In the genomic region with DNA sequence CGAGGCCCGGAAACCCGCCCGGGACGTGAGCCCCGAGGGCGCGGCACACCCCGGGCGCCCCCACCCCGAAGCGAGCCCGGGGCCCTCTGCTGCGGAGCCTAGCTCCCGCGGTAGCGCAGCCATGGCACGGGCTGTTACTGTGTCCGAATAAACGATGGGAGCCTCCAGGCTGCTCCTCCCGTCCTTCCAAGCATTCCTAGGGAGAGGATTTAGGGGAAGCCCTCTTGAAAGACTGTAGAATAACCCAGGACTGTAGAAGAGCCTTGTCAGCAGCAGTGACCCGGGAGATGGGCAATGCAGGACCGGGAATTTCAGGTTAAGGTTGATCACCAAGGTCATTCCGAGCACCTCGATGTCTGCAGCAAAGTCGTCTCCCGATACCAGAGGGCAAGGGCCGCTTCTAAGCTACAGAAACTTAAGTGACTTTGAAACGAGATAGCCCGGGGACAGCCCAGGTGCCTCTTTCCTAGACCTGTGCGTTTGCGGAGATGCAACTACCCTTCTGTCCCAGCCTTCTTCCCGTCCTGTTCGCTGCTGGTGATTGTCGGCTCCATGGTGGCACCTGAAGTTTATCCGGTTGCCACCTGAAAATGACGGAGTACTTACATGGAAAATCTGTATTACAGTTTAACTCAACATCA, we compare ENCODE assay signal across 8 cellular contexts. TPM values are rescaled to one million over a fixed set of nuclear protein-coding genes. Genes with fewer than 3 reads are reported as not detected.
DNase-seq lines count a peak whose midpoint lies in the region; ATAC-seq and TF ChIP-seq lines count a peak whose summit lies in the region.

No MANE protein-coding gene starts in this region.

- TF ChIP-seq CTCF in GM12864 (IDR thresholded peaks at IDR 0.05; ENCODE audit: low read depth, low read length, missing control alignments) (no peak), WI38 (IDR thresholded peaks at IDR 0.05; ENCODE audit: low read depth, low read length) (no peak), upper lobe of left lung (IDR thresholded peaks at IDR 0.05) (no peak)

- 2 to 5% methylated on average over 16 to 34 of the region's 37 CpGs for WGBS in upper lobe of left lung, 2 donors

- POLR2A ChIA-PET in naive thymus-derived CD4-positive, alpha-beta T cell (lab: Charles Lee), result interaction anchor here (0.7 to 1.4 kb wide), 2 partner anchors 149 to 198 kb away, joined by 3 to 7 read pairs; partner anchors contain the start of gene ATOSA

- DNase-seq in GM12864 (ENCODE audit: low read depth) (no peak), upper lobe of left lung (no peak), DMS153 treated with DMSO at 0.1 percent for 48 hours (lab: John Stamatoyannopoulos, UW; ENCODE audit: unreplicated experiment) (no peak)
- DNase-seq in effector CD4-positive, alpha-beta T cell, result peak; percentile 3
- DNase-seq in naive thymus-derived CD4-positive, alpha-beta T cell, result peak in 3 of 9 donors; percentile 12 to 77 (median 30)

- H3K9me3 Mint-ChIP-seq in naive thymus-derived CD4-positive, alpha-beta T cell, result no peaks in the 10 kb centered on the region

- peaks cover 22 to 37% (median 25%) of the 10 kb centered on the region in 7 donors for H3K4me1 Mint-ChIP-seq in naive thymus-derived CD4-positive, alpha-beta T cell

- H3K4me1 ChIP-seq in naive thymus-derived CD4-positive, alpha-beta T cell (ENCODE audit: control insufficient read depth in 2 of 2, insufficient read depth in 2 of 2, low read length in 2 of 2), result peaks cover 11 to 12% of the 10 kb centered on the region in 2 donors
- H3K4me1 ChIP-seq in upper lobe of left lung, result peaks cover 0 to 24% (median 11%) of the 10 kb centered on the region in 4 donors

- TF ChIP-seq POLR2A in upper lobe of left lung (IDR thresholded peaks at IDR 0.05), result no peak

- H3K36me3 Mint-ChIP-seq in naive thymus-derived CD4-positive, alpha-beta T cell, result peaks cover 0 to 9% (median 0%) of the 10 kb centered on the region in 5 donors

- H3K27me3 ChIP-seq in naive thymus-derived CD4-positive, alpha-beta T cell (ENCODE audit: control insufficient read depth in 2 of 2, insufficient read depth in 2 of 2, low read length in 2 of 2), result no peaks in the 10 kb centered on the region
- no peaks in the 10 kb centered on the region for H3K27me3 ChIP-seq in upper lobe of left lung

- no peaks in the 10 kb centered on the region for H3K36me3 ChIP-seq in naive thymus-derived CD4-positive, alpha-beta T cell (ENCODE audit: control insufficient read depth in 2 of 3, insufficient read depth in 3 of 3, low read length in 3 of 3)
- H3K36me3 ChIP-seq in upper lobe of left lung, result no peaks in the 10 kb centered on the region

- peak overlapping the region; percentile 67 for H3K27ac ChIP-seq in naive thymus-derived CD4-positive, alpha-beta T cell (ENCODE audit: low read depth, low read length)
- H3K27ac ChIP-seq in upper lobe of left lung, result peak overlapping the region; percentile 62 to 92 (median 74)

- H3K4me3 ChIP-seq in GM12864 (ENCODE audit: low read depth, low read length) (peak overlapping the region; percentile 77), WI38 (ENCODE audit: low read depth, low read length) (peak overlapping the region; percentile 74), upper lobe of left lung (peak overlapping the region; percentile 27 to 81 (median 80))
- H3K4me3 ChIP-seq in naive thymus-derived CD4-positive, alpha-beta T cell (ENCODE audit: low read length), result peak overlapping the region; percentile 60

- peak overlapping the region; percentile 72 to 94 (median 89) for H3K4me3 Mint-ChIP-seq in naive thymus-derived CD4-positive, alpha-beta T cell

- intact Hi-C loops in naive thymus-derived CD4-positive, alpha-beta T cell (cut with micrococcal nuclease), result loop anchor here (1.0 to 5.0 kb wide), 14 partner anchors 40 to 702 kb away; partner anchors contain the start of genes ARPP19 (in 1 of the 2), ATOSA (in 1 of the 2) and TMOD3 (in 1 of the 2)

- H3K27me3 Mint-ChIP-seq in naive thymus-derived CD4-positive, alpha-beta T cell, result peaks cover 0 to 26% (median 0%) of the 10 kb centered on the region in 5 donors

- peak overlapping the region; percentile 38 to 87 (median 74) for H3K27ac Mint-ChIP-seq in naive thymus-derived CD4-positive, alpha-beta T cell

- no peaks in the 10 kb centered on the region for H3K9me3 ChIP-seq in naive thymus-derived CD4-positive, alpha-beta T cell (ENCODE audit: control insufficient read depth in 2 of 3, low read length in 3 of 3)
- no peaks in the 10 kb centered on the region for H3K9me3 ChIP-seq in upper lobe of left lung

- CTCF ChIA-PET in naive thymus-derived CD4-positive, alpha-beta T cell (lab: Charles Lee), result no interaction called here

- no peak for TF ChIP-seq EP300 in upper lobe of left lung (IDR thresholded peaks at IDR 0.05)

- ATAC-seq in HG03095 (IDR thresholded peaks at IDR 0.05; ENCODE audit: unreplicated experiment) (peak; percentile 3), upper lobe of left lung (ENCODE audit: low FRiP score in 2 of 2) (peak in 1 of 2 donors; percentile 3), HG02981 (IDR thresholded peaks at IDR 0.05; ENCODE audit: unreplicated experiment) (no peak)
- ATAC-seq in naive thymus-derived CD4-positive, alpha-beta T cell, result no peak

RNA-seq across cellular contexts. Expression of gene MYO5A, which starts 0.7 kb away (rescaled TPM):
- 10 to 100 TPM; 19.8 to 39.6 (median 23.3) TPM for total RNA-seq in naive thymus-derived CD4-positive, alpha-beta T cell
- 1 to 10 TPM; 4.2 to 5.7 TPM for polyA plus RNA-seq in naive thymus-derived CD4-positive, alpha-beta T cell
- 10 to 100 TPM; 24.8 to 76.5 (median 35.5) TPM for total RNA-seq in upper lobe of left lung

RNA-seq across cellular contexts. Expression of gene ARPP19, which starts 39.4 kb away (rescaled TPM):
- total RNA-seq in naive thymus-derived CD4-positive, alpha-beta T cell, result 100 to 1,000 TPM in 4 of 5 experiments, 10 to 100 TPM in 1; 94.9 to 148 (median 122) TPM
- polyA plus RNA-seq in naive thymus-derived CD4-positive, alpha-beta T cell, result 10 to 100 TPM; 30.4 to 46.9 TPM
- total RNA-seq in upper lobe of left lung, result 100 to 1,000 TPM in 4 of 6 donors, 10 to 100 TPM in 2; 29.3 to 159 (median 139) TPM
